In the genomic region with DNA sequence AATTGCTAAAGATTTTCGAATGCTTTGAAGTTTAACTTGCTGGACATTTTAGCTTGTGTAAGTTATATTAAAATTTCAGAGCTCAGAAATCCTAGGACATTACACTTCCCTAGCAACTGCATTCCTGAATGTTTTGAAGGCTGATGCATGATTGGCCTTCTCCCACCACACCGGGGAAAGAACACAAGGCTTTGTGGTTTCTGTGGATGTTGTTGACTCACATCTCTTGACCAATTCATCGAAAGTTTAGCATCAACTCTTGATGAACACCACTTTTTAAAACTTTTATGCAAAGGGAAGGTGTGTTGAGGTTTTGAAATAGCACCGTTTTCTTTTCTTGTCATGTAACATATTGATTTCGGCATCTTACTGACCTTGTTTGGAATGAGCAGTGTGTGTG, we compare ENCODE assay signal across 23 cellular contexts.
DNase-seq lines count a peak whose midpoint lies in the region; ATAC-seq, FAIRE-seq and TF ChIP-seq lines count a peak whose summit lies in the region.
"Had no signal": no experiment of that assay in that cellular context is flagged by ENCODE, and none has a peak within 500 bp of the region (broad histone marks: within the 10 kb centered on the region; RNA-seq: fewer than 3 reads in every experiment).

No MANE protein-coding gene starts in this region.

- peak; percentile 68 for DNase-seq in GM12865 (ENCODE audit: low read depth)
- peak; percentile 43 for DNase-seq in HT1080 (ENCODE audit: low read depth)
- DNase-seq in choroid plexus epithelial cell (ENCODE audit: low read depth): peak; percentile 3
- peak; percentile 77 for DNase-seq in stromal cell of bone marrow (ENCODE audit: low read depth)
- DNase-seq in NCI-H2227 (lab: John Stamatoyannopoulos, UW; ENCODE audit: unreplicated experiment): no peak
- no peak for DNase-seq in GM12891 (ENCODE audit: insufficient read length, low spot score)
- DNase-seq: activated CD4-positive, alpha-beta T cell treated with anti-CD3 and anti-CD28 coated beads, Interleukin-2, amount 10 ng/mL, durations not matched to agents 24 days and 14 days; activated T-cell treated with anti-CD3 and anti-CD28 coated beads, Interleukin-2, amount 50 U/mL, for 72 hours; adrenal gland; CD4-positive, CD25-positive, alpha-beta regulatory T cell; erythroblast; GDM1; GOT3; left cardiac atrium; mucosa of descending colon; NCI-H1417; SHP77 treated with DMSO at 0.1 percent for 48 hours; stimulated activated naive CD4-positive, alpha-beta T cell; T-helper 9 cell had no signal

- no peak overlapping the region for H3K4me3 ChIP-seq in GM12865 (ENCODE audit: low read depth, low read length)
- H3K4me3 ChIP-seq in choroid plexus epithelial cell (ENCODE audit: low read depth, low read length): no peak overlapping the region
- H3K4me3 ChIP-seq: adrenal gland, coronary artery, K562, mucosa of descending colon, skin epidermis had no signal

- FAIRE-seq in GM12891 (lab: Jason Lieb, UNC): no peak
- FAIRE-seq: K562 had no signal

- ATAC-seq in HG02870 (IDR thresholded peaks at IDR 0.05; ENCODE audit: unreplicated experiment): no peak
- ATAC-seq: activated T-cell treated with anti-CD3 and anti-CD28 coated beads, Interleukin-2, amount 50 U/mL, for 72 hours; K562; left cardiac atrium; mucosa of descending colon had no signal

- TF ChIP-seq CTCF in GM12865 (IDR thresholded peaks at IDR 0.05; ENCODE audit: insufficient read depth, low read depth, low read length, missing control alignments) (no peak), choroid plexus epithelial cell (conservative IDR thresholded peaks at IDR 0.05; ENCODE audit: low read depth, low read length) (no peak)

- TF ChIP-seq POLR2A in GM12891 (IDR thresholded peaks at IDR 0.05; ENCODE audit: low read depth, low read length): no peak

TF ChIP-seq in GM12891, 5 proteins besides CTCF, POLR2A, EP300 and RAD21:
- TF ChIP-seq SPI1 (IDR thresholded peaks at IDR 0.05; ENCODE audit: low read depth, low read length) (no peak), POU2F2 (IDR thresholded peaks at IDR 0.05; ENCODE audit: low read depth, low read length) (no peak), POLR2AphosphoS5 (IDR thresholded peaks at IDR 0.05; ENCODE audit: low read depth, low read length) (no peak), PAX5 (IDR thresholded peaks at IDR 0.05; ENCODE audit: insufficient read depth, low read length, severe bottlenecking) (no peak), TAF1 (IDR thresholded peaks at IDR 0.05; ENCODE audit: low read depth, low read length) (no peak)
TF ChIP-seq in GM12891: peak in this region for 0.

Comparison
In these comparisons a context has a peak if more than half of its experiments do, and no peak if none do; other contexts are left out.
1. DNase-seq: peak in GM12865 (single experiment), HT1080 (single experiment), choroid plexus epithelial cell (single experiment) and stromal cell of bone marrow (single experiment); none in NCI-H2227 (single experiment) and GM12891 (single experiment).